Comparison of ENCODE assay signal across 16 cellular contexts in the genomic region with DNA sequence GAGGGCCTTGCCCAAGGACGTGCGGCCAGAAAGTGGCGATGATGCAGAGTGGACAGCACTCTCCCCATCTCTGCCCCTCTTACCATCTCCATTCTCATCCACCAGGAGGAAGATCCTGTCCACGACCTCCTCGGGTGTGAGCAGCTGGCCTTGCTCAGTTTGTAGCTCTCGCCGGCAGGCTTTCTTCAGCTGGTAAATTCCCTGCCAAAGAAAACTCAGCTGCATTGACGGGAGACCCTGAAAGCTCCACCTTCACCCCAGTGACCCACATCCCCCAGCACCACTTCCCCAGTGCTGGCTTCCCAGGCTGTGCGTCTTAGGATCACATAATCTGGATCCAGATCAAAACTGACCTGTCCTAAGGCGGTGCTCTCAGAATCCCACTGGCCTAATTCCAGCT. TPM values are rescaled to one million over a fixed set of nuclear protein-coding genes. Genes with fewer than 3 reads are reported as not detected.
DNase-seq lines count a peak whose midpoint lies in the region; ATAC-seq and TF ChIP-seq lines count a peak whose summit lies in the region.
"Had no signal": no experiment of that assay in that cellular context is flagged by ENCODE, and none has a peak within 500 bp of the region (broad histone marks: within the 10 kb centered on the region; RNA-seq: fewer than 3 reads in every experiment).

No MANE protein-coding gene starts in this region.

- H2BK5ac ChIP-seq in neuronal stem cell (ENCODE audit: low read length) = no peak overlapping the region

- H3K9me3 ChIP-seq in heart right ventricle (no peaks in the 10 kb centered on the region), WERI-Rb-1 (ENCODE audit: severe bottlenecking) (no peaks in the 10 kb centered on the region), neuronal stem cell (replicated peaks in 1 of 2; ENCODE audit: control insufficient read depth in 2 of 2, insufficient read depth in 1 of 2, low read depth in 1 of 2, low read length in 2 of 2) (no peaks in the 10 kb centered on the region)
- H3K9me3 ChIP-seq: BLaER1 treated with 17β-estradiol and CSF1 and Interleukin-3, amounts not matched to agents 10 nM and 100 nM; HAP-1 had no signal

- H3K36me3 ChIP-seq in heart right ventricle (peaks cover 0 to 5% (median 0%) of the 10 kb centered on the region in 9 donors), WERI-Rb-1 (no peaks in the 10 kb centered on the region), neuronal stem cell (replicated peaks in 1 of 2; ENCODE audit: control insufficient read depth in 2 of 2, insufficient read depth in 2 of 2, low read length in 2 of 2) (no peaks in the 10 kb centered on the region)
- H3K36me3 ChIP-seq: BLaER1 treated with 17β-estradiol and CSF1 and Interleukin-3, amounts not matched to agents 10 nM and 100 nM; HAP-1 had no signal

- peak overlapping the region; percentile 17 for H2AK5ac ChIP-seq in neuronal stem cell (ENCODE audit: low read depth, low read length)

- H2BK15ac ChIP-seq in neuronal stem cell (ENCODE audit: low read length) = no peak overlapping the region

- no peaks in the 10 kb centered on the region for H3K27me3 ChIP-seq in heart right ventricle
- H3K27me3 ChIP-seq in WERI-Rb-1 (ENCODE audit: insufficient read depth, low read depth, severe bottlenecking) = no peaks in the 10 kb centered on the region
- H3K27me3 ChIP-seq in neuronal stem cell (ENCODE audit: control insufficient read depth in 3 of 3, insufficient read depth in 3 of 3, low read depth in 1 of 3, low read length in 3 of 3) = no peaks in the 10 kb centered on the region
- H3K27me3 ChIP-seq: BLaER1 treated with 17β-estradiol and CSF1 and Interleukin-3, amounts not matched to agents 10 nM and 100 nM had no signal

- no peak overlapping the region for H3K27ac ChIP-seq in heart right ventricle
- H3K27ac ChIP-seq in WERI-Rb-1 = no peak overlapping the region
- no peak overlapping the region for H3K27ac ChIP-seq in neuronal stem cell (replicated peaks; ENCODE audit: low read length)
- H3K27ac ChIP-seq: BLaER1 treated with 17β-estradiol and CSF1 and Interleukin-3, amounts not matched to agents 10 nM and 100 nM had no signal

- H3K79me1 ChIP-seq in neuronal stem cell (ENCODE audit: low read depth, low read length) = no peaks in the 10 kb centered on the region

- intact Hi-C loops in heart right ventricle (cut with DNase I) (no loop called here), cardiac septum (cut with DNase I) (no loop called here)

- DNase-seq in heart right ventricle = peak in 1 of 2 donors; percentile 33
- DNase-seq in cardiac septum (ENCODE audit: low spot score) = no peak
- DNase-seq in WERI-Rb-1 = peak; percentile 72
- peak; percentile 23 for DNase-seq in fibroblast of pulmonary artery (ENCODE audit: low read depth)
- DNase-seq in neuronal stem cell (ENCODE audit: low spot score) = no peak
- no peak for DNase-seq in activated T-cell treated with anti-CD3 and anti-CD28 coated beads, Interleukin-2, amount 50 U/mL, for 1 hour
- no peak for DNase-seq in activated effector memory CD4-positive, alpha-beta T cell treated with anti-CD3 and anti-CD28 coated beads, Interleukin-2, amount 50 U/mL, for 16 hours
- no peak for DNase-seq in activated gamma-delta T cell treated with Interleukin-2 at 50 U/mL for 16 hours
- DNase-seq: 8988T; CD4-positive, alpha-beta T cell; DMS79; GOT3 had no signal

- no peak overlapping the region for H3K4ac ChIP-seq in neuronal stem cell (ENCODE audit: low read length)

- H3K9ac ChIP-seq in neuronal stem cell (ENCODE audit: low read depth, low read length, poor library complexity) = no peak overlapping the region
- H3K9ac ChIP-seq: BLaER1 treated with 17β-estradiol and CSF1 and Interleukin-3, amounts not matched to agents 10 nM and 100 nM had no signal

- TF ChIP-seq CTCF in heart right ventricle (IDR thresholded peaks at IDR 0.05) (no peak), WERI-Rb-1 (IDR thresholded peaks at IDR 0.05; ENCODE audit: low read depth, low read length) (no peak), fibroblast of pulmonary artery (IDR thresholded peaks at IDR 0.05; ENCODE audit: low read length, missing control alignments) (no peak)

- H3K14ac ChIP-seq in neuronal stem cell (ENCODE audit: low read length) = no peak overlapping the region

- no peak overlapping the region for H2BK12ac ChIP-seq in neuronal stem cell (ENCODE audit: low read length)

- H3K4me1 ChIP-seq in heart right ventricle (peaks cover 0 to 10% (median 0%) of the 10 kb centered on the region in 9 donors), neuronal stem cell (ENCODE audit: control insufficient read depth in 2 of 2, insufficient read depth in 1 of 2, low read depth in 1 of 2, low read length in 2 of 2) (peaks cover 0 to 1% of the 10 kb centered on the region in 2 donors)
- H3K4me1 ChIP-seq: BLaER1 treated with 17β-estradiol and CSF1 and Interleukin-3, amounts not matched to agents 10 nM and 100 nM; HAP-1 had no signal

- no peak overlapping the region for H2BK120ac ChIP-seq in neuronal stem cell (ENCODE audit: low read depth, low read length)

- H2AFZ ChIP-seq in neuronal stem cell (ENCODE audit: low read length) = no peak overlapping the region

- H4K8ac ChIP-seq in neuronal stem cell (ENCODE audit: low read depth, low read length) = no peak overlapping the region

- H3K4me2 ChIP-seq in neuronal stem cell (ENCODE audit: insufficient read depth, low read length, poor library complexity, severe bottlenecking) = no peak overlapping the region
- H3K4me2 ChIP-seq: BLaER1 treated with 17β-estradiol and CSF1 and Interleukin-3, amounts not matched to agents 10 nM and 100 nM had no signal

- peak in 6 of 8 donors; percentile 28 to 80 (median 41) for ATAC-seq in heart right ventricle
- ATAC-seq: GM12878 had no signal

- H4K91ac ChIP-seq in neuronal stem cell (ENCODE audit: low read depth, low read length, poor library complexity) = no peak overlapping the region

- no peak overlapping the region for H3K18ac ChIP-seq in neuronal stem cell (ENCODE audit: low read length)

- no peak overlapping the region for H3K23ac ChIP-seq in neuronal stem cell (ENCODE audit: low read depth, low read length, poor library complexity)

- WGBS in heart right ventricle, 2 donors = 54 to 71% methylated on average over 10 of the region's 10 CpGs
- WGBS in neuronal stem cell (ENCODE audit: extremely low coverage in 2 of 2, insufficient read length in 2 of 2, insufficient replicate concordance in 1 of 2), 2 donors = no CpG with 5 or more reads among the region's 10 CpGs

- H3K4me3 ChIP-seq in heart right ventricle (no peak overlapping the region), WERI-Rb-1 (ENCODE audit: low read depth, low read length) (no peak overlapping the region), fibroblast of pulmonary artery (replicated peaks; ENCODE audit: low read depth, low read length) (no peak overlapping the region), neuronal stem cell (ENCODE audit: low read length in 2 of 2) (no peak overlapping the region)
- H3K4me3 ChIP-seq: BLaER1 treated with 17β-estradiol and CSF1 and Interleukin-3, amounts not matched to agents 10 nM and 100 nM; GM12878; HAP-1 had no signal

RNA-seq across cellular contexts. Expression of gene GUCA1B, which starts 9.2 kb away (rescaled TPM):
- 1 to 10 TPM in 8 of 10 donors, under 1 TPM in 2; 0.34 to 2.8 (median 1.9) TPM for total RNA-seq in heart right ventricle
- under 1 TPM; 0.28 to 0.59 TPM for polyA plus RNA-seq in heart right ventricle
- total RNA-seq in cardiac septum = 2.6 TPM
- polyA plus RNA-seq in neuronal stem cell (2013, experiment 1 of 2) = 1.2 TPM
- polyA plus RNA-seq in neuronal stem cell (2013, experiment 2 of 2) = 1.3 TPM
- total RNA-seq: G401 had no signal

RNA-seq across cellular contexts. Expression of gene GUCA1A, which starts 12.4 kb away (rescaled TPM):
- total RNA-seq in heart right ventricle (not detected), cardiac septum (not detected)
- polyA plus RNA-seq in heart right ventricle = not detected
- polyA plus RNA-seq in neuronal stem cell (2013, experiment 1 of 2) = 2.2 TPM
- 2.8 TPM for polyA plus RNA-seq in neuronal stem cell (2013, experiment 2 of 2)
- total RNA-seq: CD4-positive, alpha-beta T cell; G401; GM12878 had no signal
- polyA plus RNA-seq: GM12878 had no signal

RNA-seq across cellular contexts. Expression of gene MRPS10, which starts 32.1 kb away (rescaled TPM):
- total RNA-seq in heart right ventricle (10 to 100 TPM; 47.4 to 82.1 (median 63.1) TPM), cardiac septum (54.9 TPM)
- polyA plus RNA-seq in heart right ventricle = 10 to 100 TPM; 22.6 to 30.7 TPM
- polyA plus RNA-seq in neuronal stem cell (2013, experiment 1 of 2) = 29.3 TPM
- polyA plus RNA-seq in neuronal stem cell (2013, experiment 2 of 2) = 29.5 TPM

RNA-seq across cellular contexts. Expression of gene C6orf132, which starts 43.2 kb away (rescaled TPM):
- total RNA-seq in heart right ventricle = 1 to 10 TPM in 9 of 10 donors, under 1 TPM in 1; 0.92 to 2.9 (median 2.1) TPM
- polyA plus RNA-seq in heart right ventricle = 1 to 10 TPM in 1 of 2 donors, under 1 TPM in 1; 0.23 to 1.8 TPM
- total RNA-seq in cardiac septum = 1.3 TPM
- polyA plus RNA-seq in neuronal stem cell (2013, experiment 1 of 2) = 0.39 TPM
- 0.39 TPM for polyA plus RNA-seq in neuronal stem cell (2013, experiment 2 of 2)
- total RNA-seq: CD4-positive, alpha-beta T cell; G401 had no signal

Comparison
In these comparisons a context has a peak if more than half of its experiments do, and no peak if none do; other contexts are left out.
1. DNase-seq: peak in WERI-Rb-1 (single experiment) and fibroblast of pulmonary artery (single experiment); none in cardiac septum (single experiment), neuronal stem cell (single experiment), activated T-cell treated with anti-CD3 and anti-CD28 coated beads, Interleukin-2, amount 50 U/mL, for 1 hour (single experiment), activated effector memory CD4-positive, alpha-beta T cell treated with anti-CD3 and anti-CD28 coated beads, Interleukin-2, amount 50 U/mL, for 16 hours (single experiment) and activated gamma-delta T cell treated with Interleukin-2 at 50 U/mL for 16 hours (single experiment).